ENCODE assay signal across 8 cellular contexts in genomic region chr10:62373639-62373994, GRCh38. TPM values are rescaled to one million over a fixed set of nuclear protein-coding genes. Genes with fewer than 3 reads are reported as not detected.
A peak's percentile ranks its signal among the peaks of the same experiment; 100 is the strongest.
DNase-seq lines count a peak whose midpoint lies in the region; ATAC-seq and TF ChIP-seq lines count a peak whose summit lies in the region.

No MANE protein-coding gene starts in this region.

- H3K9me3 Mint-ChIP-seq in IgD-negative memory B cell, result no peaks in the 10 kb centered on the region

- intact Hi-C loops in ascending aorta (cut with DNase I) (loop anchor here (5.0 to 10.0 kb wide), 5 partner anchors 59 to 761 kb away; partner anchors contain the start of genes ARID5B, EGR2 and NRBF2), stomach (cut with DNase I; ENCODE audit: low total_unique reads) (no loop called here)

- peak overlapping the region; percentile 55 to 93 for H3K4me3 ChIP-seq in ascending aorta
- peak overlapping the region; percentile 68 for H3K4me3 ChIP-seq in iPS-18c (ENCODE audit: insufficient read depth, low read depth, low read length)
- H3K4me3 ChIP-seq in stomach, result peak overlapping the region; percentile 47 to 66 (median 56)

- H3K36me3 ChIP-seq in ascending aorta (no peaks in the 10 kb centered on the region), stomach (no peaks in the 10 kb centered on the region)

- no peaks in the 10 kb centered on the region for H3K36me3 Mint-ChIP-seq in IgD-negative memory B cell

- H3K27ac ChIP-seq in ascending aorta (peak overlapping the region; percentile 70 to 82), stomach (no peak overlapping the region)

- no peaks in the 10 kb centered on the region for H3K9me3 ChIP-seq in ascending aorta
- H3K9me3 ChIP-seq in iPS-18c (ENCODE audit: control insufficient read depth, insufficient read depth, low read length), result no peaks in the 10 kb centered on the region
- no peaks in the 10 kb centered on the region for H3K9me3 ChIP-seq in stomach

- DNase-seq in ascending aorta (ENCODE audit: low spot score in 2 of 2) (no peak), stomach (no peak), HT-29 (ENCODE audit: low spot score) (no peak), RPMI8226 (no peak)
- DNase-seq in NK-92 treated with Interleukin-12 subunit alpha and Interleukin-12 subunit beta, amount 100 ng/mL, for 24 hours (lab: John Stamatoyannopoulos, UW), result no peak

- WGBS in stomach, 5 donors, result 32 to 48% (median 35%) methylated on average over 5 to 8 of the region's 8 CpGs

- ATAC-seq in GM21528 (IDR thresholded peaks at IDR 0.05; ENCODE audit: low FRiP score, unreplicated experiment), result no peak

- TF ChIP-seq POLR2A in stomach (IDR thresholded peaks at IDR 0.05), result no peak

- no peaks in the 10 kb centered on the region for H3K27me3 ChIP-seq in ascending aorta
- peaks cover 0 to 22% (median 16%) of the 10 kb centered on the region in 3 donors for H3K27me3 ChIP-seq in stomach

- peaks cover 26% of the 10 kb centered on the region for H3K27me3 Mint-ChIP-seq in IgD-negative memory B cell

- TF ChIP-seq EP300 in stomach (IDR thresholded peaks at IDR 0.05), result no peak

- peaks cover 4% of the 10 kb centered on the region in 2 donors for H3K4me1 ChIP-seq in ascending aorta
- H3K4me1 ChIP-seq in stomach, result peaks cover 11 to 15% (median 13%) of the 10 kb centered on the region in 4 donors

- H3K4me1 Mint-ChIP-seq in IgD-negative memory B cell, result peaks cover 7 to 10% (median 8%) of the 10 kb centered on the region in 3 donors

- H3K27ac Mint-ChIP-seq in IgD-negative memory B cell, result no peak overlapping the region

- H3K4me3 Mint-ChIP-seq in IgD-negative memory B cell, result peak overlapping the region in 3 of 4 donors; percentile 75 to 86 (median 84)

- no peak for TF ChIP-seq CTCF in ascending aorta (IDR thresholded peaks at IDR 0.05)
- TF ChIP-seq CTCF in stomach (IDR thresholded peaks at IDR 0.05), result no peak

RNA-seq across cellular contexts. Expression of gene ZNF365, which starts 0.6 kb away (rescaled TPM):
- polyA plus RNA-seq in IgD-negative memory B cell (not detected), stomach (under 1 TPM in 1 of 3 donors, not detected in 2; 0.40 TPM)
- total RNA-seq in ascending aorta (not detected), stomach (under 1 TPM in 1 of 5 donors, not detected in 4; 0.18 TPM)
- total RNA-seq in HT-29 (2014; rRNA removed; shearing (Covaris generic)), result not detected in 2 replicates

Comparison
In these comparisons a context has a peak if more than half of its experiments do, and no peak if none do; other contexts are left out.
1. H3K27ac ChIP-seq: peak in ascending aorta (2 of 2); none in stomach (0 of 5).
2. Peak in every context shown above with its lines, with median percentiles within 50 percentile points of each other: H3K4me3 ChIP-seq.